1 cellular context compared by ENCODE assay signal in the genomic region with DNA sequence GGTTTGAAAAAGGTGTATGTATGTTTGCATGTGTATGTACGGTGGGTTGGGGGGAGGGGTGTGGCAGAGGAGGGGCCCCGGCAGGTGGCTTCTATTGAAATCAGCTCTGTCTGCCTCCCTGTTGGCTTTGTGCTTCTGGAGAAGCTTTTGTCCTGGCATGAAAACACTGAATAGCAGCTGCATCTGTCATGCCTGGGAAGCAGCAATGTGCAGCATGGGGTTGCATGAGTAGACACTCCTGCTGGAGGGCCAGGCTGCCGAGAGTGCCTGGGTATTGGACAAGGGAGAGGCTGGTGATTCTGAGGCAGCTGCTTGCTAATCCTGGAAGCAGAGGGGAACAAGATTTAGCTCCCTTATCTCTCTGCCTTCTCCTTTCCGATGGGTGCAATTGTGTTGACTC.
TF ChIP-seq lines count a peak whose summit lies in the region.

No MANE protein-coding gene starts in this region.

TF ChIP-seq in K562, 482 proteins besides CTCF, POLR2A, EP300 and RAD21 (continued from another document):
- peak; percentile 5; the same call in 1 of the 2 replicates for TF ChIP-seq CBFA2T3 (IDR thresholded peaks at IDR 0.05)
- TF ChIP-seq E2F3 (CRISPR knock-in tag; IDR thresholded peaks at IDR 0.05), result no peak
- no peak for TF ChIP-seq KHSRP (IDR thresholded peaks at IDR 0.05)
- no peak for TF ChIP-seq MYBL2 (IDR thresholded peaks at IDR 0.05; ENCODE audit: low read depth)
- no peak for TF ChIP-seq MYBL2 (CRISPR knock-in tag; IDR thresholded peaks at IDR 0.05; ENCODE audit: borderline replicate concordance)
- TF ChIP-seq, protein P1, sequence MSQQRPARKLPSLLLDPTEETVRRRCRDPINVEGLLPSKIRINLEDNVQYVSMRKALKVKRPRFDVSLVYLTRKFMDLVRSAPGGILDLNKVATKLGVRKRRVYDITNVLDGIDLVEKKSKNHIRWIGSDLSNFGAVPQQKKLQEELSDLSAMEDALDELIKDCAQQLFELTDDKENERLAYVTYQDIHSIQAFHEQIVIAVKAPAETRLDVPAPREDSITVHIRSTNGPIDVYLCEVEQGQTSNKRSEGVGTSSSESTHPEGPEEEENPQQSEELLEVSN (IDR thresholded peaks at IDR 0.05; ENCODE audit: borderline replicate concordance in 1 of 2, extremely low read depth in 1 of 2, insufficient read depth in 1 of 2, insufficient read length in 1 of 2, low read depth in 1 of 2, low read length in 1 of 2, poor library complexity in 1 of 2, severe bottlenecking in 1 of 2), result no peak
- TF ChIP-seq CEBPB (tag; IDR thresholded peaks at IDR 0.05), result no peak
- no peak for TF ChIP-seq BHLHE40 (IDR thresholded peaks at IDR 0.05; ENCODE audit: low read length)
- no peak for TF ChIP-seq CBX1 (IDR thresholded peaks at IDR 0.05; ENCODE audit: low read depth)
